ENCODE assay signal across 23 cellular contexts in the genomic region with DNA sequence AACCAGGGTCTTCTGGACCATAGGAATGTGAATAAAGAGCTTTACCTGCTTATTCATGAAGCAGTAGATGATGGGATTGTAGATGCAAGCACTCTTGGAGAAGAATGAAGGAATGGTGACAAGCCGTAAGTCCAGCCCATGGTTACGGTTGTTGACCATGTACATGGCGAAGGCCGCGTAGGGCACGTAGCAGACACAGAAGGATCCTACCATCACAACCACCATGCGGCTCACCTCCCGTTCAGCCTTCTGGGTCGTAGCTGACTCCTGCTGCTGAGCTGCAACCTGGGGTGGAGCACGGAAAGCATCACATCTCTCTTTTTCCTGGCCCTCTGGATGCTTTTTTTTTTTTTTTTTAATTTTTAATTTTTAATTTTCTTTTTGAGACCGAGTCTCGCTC. TPM values are rescaled to one million over a fixed set of nuclear protein-coding genes. Genes with fewer than 3 reads are reported as not detected.
DNase-seq lines count a peak whose midpoint lies in the region; ATAC-seq, FAIRE-seq and TF ChIP-seq lines count a peak whose summit lies in the region.
"Had no signal": no experiment of that assay in that cellular context is flagged by ENCODE, and none has a peak within 500 bp of the region (broad histone marks: within the 10 kb centered on the region; RNA-seq: fewer than 3 reads in every experiment).

No MANE protein-coding gene starts in this region.

- no peak overlapping the region for H3K27ac ChIP-seq in GM12878 (ENCODE audit: control insufficient read depth, insufficient read depth)
- H3K27ac ChIP-seq: 22Rv1, A549, C4-2B, HL-60 had no signal

- no peak for ATAC-seq in GM12878
- ATAC-seq: A549, HCT116 had no signal

- no peak for TF ChIP-seq EP300 in GM12878 (IDR thresholded peaks at IDR 0.05; ENCODE audit: borderline replicate concordance in 1 of 2, control insufficient read depth in 1 of 2, low read depth in 2 of 2, low read length in 2 of 2)

- no peaks in the 10 kb centered on the region for H3K79me2 ChIP-seq in GM12878 (ENCODE audit: control insufficient read depth, insufficient read depth, low read length)

- no peaks in the 10 kb centered on the region for H3K27me3 Mint-ChIP-seq in activated CD4-positive, alpha-beta T cell treated with anti-CD3 and anti-CD28 coated beads, Interleukin-2, amount 10 ng/mL, durations not matched to agents 24 days and 14 days
- peaks cover 3% of the 10 kb centered on the region for H3K27me3 Mint-ChIP-seq in glutamatergic neuron (ENCODE audit: unreplicated experiment)
- no peaks in the 10 kb centered on the region for H3K27me3 Mint-ChIP-seq in neural crest cell (ENCODE audit: low read depth)
- no peaks in the 10 kb centered on the region for H3K27me3 Mint-ChIP-seq in MCF 10A (ENCODE audit: insufficient read depth, unreplicated experiment)
- H3K27me3 Mint-ChIP-seq: CD4-positive, alpha-beta T cell had no signal

- H3K36me3 Mint-ChIP-seq in activated CD4-positive, alpha-beta T cell treated with anti-CD3 and anti-CD28 coated beads, Interleukin-2, amount 10 ng/mL, durations not matched to agents 24 days and 14 days (ENCODE audit: low read depth): peaks cover 46% of the 10 kb centered on the region
- peaks cover 18% of the 10 kb centered on the region for H3K36me3 Mint-ChIP-seq in glutamatergic neuron (ENCODE audit: unreplicated experiment)
- H3K36me3 Mint-ChIP-seq in neural crest cell (ENCODE audit: low read depth): peaks cover 59% of the 10 kb centered on the region
- H3K36me3 Mint-ChIP-seq in MCF 10A (ENCODE audit: insufficient read depth, unreplicated experiment): peaks cover 58% of the 10 kb centered on the region

- no peaks in the 10 kb centered on the region for H4K20me1 ChIP-seq in GM12878 (ENCODE audit: control insufficient read depth, insufficient read depth)

- H3K27me3 ChIP-seq in GM12878 (replicated peaks in 1 of 2; ENCODE audit: control insufficient read depth in 2 of 2, insufficient read depth in 2 of 2, low read length in 1 of 2): no peaks in the 10 kb centered on the region

- peaks cover 17% of the 10 kb centered on the region for H3K9me3 Mint-ChIP-seq in activated CD4-positive, alpha-beta T cell treated with anti-CD3 and anti-CD28 coated beads, Interleukin-2, amount 10 ng/mL, durations not matched to agents 24 days and 14 days
- H3K9me3 Mint-ChIP-seq in glutamatergic neuron (ENCODE audit: unreplicated experiment) (peaks cover 13% of the 10 kb centered on the region), neural crest cell (peaks cover 15% of the 10 kb centered on the region), MCF 10A (ENCODE audit: unreplicated experiment) (peaks cover 11% of the 10 kb centered on the region)

- TF ChIP-seq CTCF in GM12878 (IDR thresholded peaks at IDR 0.05 in 2 of 3, conservative IDR thresholded peaks at IDR 0.05 in 1 of 3; ENCODE audit: control insufficient read depth in 2 of 3, extremely low read depth in 1 of 3, insufficient read depth in 1 of 3, low read depth in 3 of 3, low read length in 3 of 3) (no peak), glutamatergic neuron (IDR thresholded peaks at IDR 0.05; ENCODE audit: partially characterized antibody, unreplicated experiment) (no peak), neural crest cell (conservative IDR thresholded peaks at IDR 0.05) (no peak), MCF 10A (IDR thresholded peaks at IDR 0.05; ENCODE audit: unreplicated experiment) (no peak)

- RAD21 ChIA-PET in GM12878 (lab: Charles Lee; ENCODE audit: unreplicated experiment): no interaction called here

- FAIRE-seq in GM12878 (lab: Jason Lieb, UNC): no peak
- FAIRE-seq: A549, D721Med, G401.6 had no signal

- no peak overlapping the region for H2AFZ ChIP-seq in GM12878 (ENCODE audit: control insufficient read depth, low read depth, low read length)
- H2AFZ ChIP-seq: GM23338 had no signal

- DNase-seq in activated CD4-positive, alpha-beta T cell treated with anti-CD3 and anti-CD28 coated beads, Interleukin-2, amount 10 ng/mL, durations not matched to agents 24 days and 14 days: no peak
- no peak for DNase-seq in activated CD4-positive, alpha-beta T cell treated with anti-CD3 and anti-CD28 coated beads, Interleukin-2, amount 50 U/mL, for 1 hour
- no peak for DNase-seq in GM12878 (ENCODE audit: low read depth, low spot score)
- DNase-seq in glutamatergic neuron: no peak
- no peak for DNase-seq in neural crest cell (ENCODE audit: low read depth, low spot score)
- no peak for DNase-seq in MCF 10A (ENCODE audit: unreplicated experiment)
- DNase-seq in NCI-H524 treated with DMSO at 0.1 percent for 48 hours (lab: John Stamatoyannopoulos, UW): no peak
- DNase-seq: AML-193; Caco-2; CD4-positive, alpha-beta T cell; H7; HFFc6; IMR-90 had no signal

- BruUV-seq in GM12878 (replicated peaks; lab: Mats Ljungman, UMichigan) (no TSS peak), MCF 10A (replicated peaks; lab: Mats Ljungman, UMichigan) (no TSS peak)

- no peak overlapping the region for H3K4me2 ChIP-seq in GM12878 (ENCODE audit: control insufficient read depth, insufficient read depth)
- H3K4me2 ChIP-seq: A549, GM23338 had no signal

- no peak overlapping the region for H3K4me3 ChIP-seq in GM12878
- H3K4me3 ChIP-seq: A549, GM23338 had no signal

- SMC1A ChIA-PET in GM12878 (lab: Charles Lee; ENCODE audit: uncharacterized antibody, unreplicated experiment): interaction anchor here (0.6 to 0.9 kb wide), 2 partner anchors 16 to 219 kb away, joined by 3 to 4 read pairs; no protein-coding TSS in a partner anchor

- TF ChIP-seq POLR2A in GM12878 (IDR thresholded peaks at IDR 0.05; ENCODE audit: low read depth, low read length): peak; percentile 57

- no peaks in the 10 kb centered on the region; the same call in 2 of the 3 replicates for H3K9me3 ChIP-seq in GM12878 (replicated peaks; ENCODE audit: control insufficient read depth, insufficient read depth, low read length)

- in situ Hi-C loops in GM12878 (cut with MboI): no loop called here

- peaks cover 9% of the 10 kb centered on the region for H3K4me1 Mint-ChIP-seq in activated CD4-positive, alpha-beta T cell treated with anti-CD3 and anti-CD28 coated beads, Interleukin-2, amount 10 ng/mL, durations not matched to agents 24 days and 14 days
- H3K4me1 Mint-ChIP-seq in glutamatergic neuron (ENCODE audit: low read depth, unreplicated experiment): no peaks in the 10 kb centered on the region
- no peaks in the 10 kb centered on the region for H3K4me1 Mint-ChIP-seq in neural crest cell
- no peaks in the 10 kb centered on the region for H3K4me1 Mint-ChIP-seq in MCF 10A (ENCODE audit: insufficient read depth, unreplicated experiment)
- H3K4me1 Mint-ChIP-seq: GM23338 had no signal

- H3K4me1 ChIP-seq in GM12878 (ENCODE audit: control insufficient read depth, insufficient read depth, low read length): no peaks in the 10 kb centered on the region
- H3K4me1 ChIP-seq: A549, Caco-2 had no signal

- H3K4me3 Mint-ChIP-seq in activated CD4-positive, alpha-beta T cell treated with anti-CD3 and anti-CD28 coated beads, Interleukin-2, amount 10 ng/mL, durations not matched to agents 24 days and 14 days: no peak overlapping the region
- H3K4me3 Mint-ChIP-seq in glutamatergic neuron (ENCODE audit: unreplicated experiment) (no peak overlapping the region), neural crest cell (no peak overlapping the region), MCF 10A (ENCODE audit: unreplicated experiment) (no peak overlapping the region)
- H3K4me3 Mint-ChIP-seq: CD4-positive, alpha-beta T cell; GM23338; HFFc6 had no signal

- no peak for TF ChIP-seq RAD21 in GM12878 (IDR thresholded peaks at IDR 0.05; ENCODE audit: insufficient read depth, low read depth, low read length)

- intact Hi-C loops in activated CD4-positive, alpha-beta T cell treated with anti-CD3 and anti-CD28 coated beads, Interleukin-2, amount 10 ng/mL, durations not matched to agents 24 days and 14 days (cut with micrococcal nuclease): no loop called here
- intact Hi-C loops in GM12878 (cut with micrococcal nuclease; ENCODE audit: unreplicated experiment): no loop called here
- intact Hi-C loops in MCF 10A (cut with micrococcal nuclease): no loop called here

- WGBS in GM12878 (ENCODE audit: insufficient coverage, insufficient replicate concordance, low lambda C conversion rate, missing lambda C conversion rate): over 99% methylated on average over 12 of the region's 12 CpGs

- CTCF ChIA-PET in GM12878 (lab: Yijun Ruan, JAX): interaction anchor here (1.6 kb wide), 1 partner anchor 33 kb away, joined by 3 read pairs; no protein-coding TSS in a partner anchor
- CTCF ChIA-PET in MCF 10A (lab: Yijun Ruan, JAX): interaction anchor here (0.7 kb wide), 1 partner anchor 39 kb away, joined by 4 read pairs; no protein-coding TSS in a partner anchor

- peak overlapping the region; percentile 60 for H3K27ac Mint-ChIP-seq in activated CD4-positive, alpha-beta T cell treated with anti-CD3 and anti-CD28 coated beads, Interleukin-2, amount 10 ng/mL, durations not matched to agents 24 days and 14 days
- H3K27ac Mint-ChIP-seq in glutamatergic neuron (ENCODE audit: unreplicated experiment) (peak overlapping the region; percentile 23), neural crest cell (ENCODE audit: unreplicated experiment) (peak overlapping the region; percentile 54), MCF 10A (ENCODE audit: low read depth, unreplicated experiment) (no peak overlapping the region)
- H3K27ac Mint-ChIP-seq: CD4-positive, alpha-beta T cell; GM23338; HFFc6 had no signal

- no peak overlapping the region for H3K9ac ChIP-seq in GM12878 (ENCODE audit: control insufficient read depth, insufficient read depth, low read length)

- POLR2A ChIA-PET in GM12878 (lab: Charles Lee) (no interaction called here), MCF 10A (lab: Yijun Ruan, JAX) (interaction anchor here (1.5 kb wide), 1 partner anchor 89 kb away, joined by 4 read pairs; the partner anchor contains the start of gene ATP6V1F)

- peaks cover 4 to 13% of the 10 kb centered on the region in 2 experiments for H3K36me3 ChIP-seq in GM12878 (ENCODE audit: control insufficient read depth in 2 of 2, insufficient read depth in 2 of 2, low read length in 1 of 2)

RNA-seq across cellular contexts. Expression of gene OPN1SW, which starts 2.0 kb away (rescaled TPM):
- total RNA-seq in activated CD4-positive, alpha-beta T cell treated with anti-CD3 and anti-CD28 coated beads, Interleukin-2, amount 10 ng/mL, durations not matched to agents 24 days and 14 days: not detected in 2 replicates
- total RNA-seq in GM12878 (2013; cell fraction: nucleolus; rRNA removed): not detected in 2 replicates
- not detected in 2 replicates for total RNA-seq in GM12878 (2014; rRNA removed)
- not detected in 2 replicates for total RNA-seq in GM12878 (2014; rRNA removed; fragmentation: Illumina TruSeq; extraction: Trizol)
- not detected in 2 replicates for total RNA-seq in GM12878 (2021)
- not detected for polyA plus RNA-seq in GM12878 (2011; ENCODE audit: low read depth)
- not detected in 2 replicates for polyA plus RNA-seq in GM12878 (2011; rRNA removed)
- polyA plus RNA-seq in GM12878 (2011; cell fraction: cytosol; rRNA removed): not detected in 2 replicates
- not detected in 2 replicates for polyA plus RNA-seq in GM12878 (2011; cell fraction: nucleus; rRNA removed)
- not detected in 2 replicates for polyA plus RNA-seq in GM12878 (2012)
- polyA plus RNA-seq in GM12878 (2014; fragmentation: Illumina TruSeq; extraction: Trizol): not detected in 2 replicates
- under 1 TPM; 0.13 to 0.26 TPM for polyA plus RNA-seq in GM12878 (2014; fragmentation: Nextera tagmentation; extraction: Ambion mirVana)
- polyA plus RNA-seq in GM12878 (2014; rRNA removed): not detected in 2 replicates
- polyA plus RNA-seq in GM12878 (2016; fragmentation: Nextera tagmentation; extraction: Ambion mirVana): under 1 TPM; 0.11 to 0.35 TPM
- not detected in 2 replicates for polyA minus RNA-seq in GM12878 (2011; rRNA and poly(A)+ RNA removed)
- not detected in 2 replicates for polyA minus RNA-seq in GM12878 (2011; cell fraction: cytosol; rRNA and poly(A)+ RNA removed)
- polyA minus RNA-seq in GM12878 (2011; cell fraction: nucleus; rRNA and poly(A)+ RNA removed): not detected in 2 replicates
- total RNA-seq in glutamatergic neuron (ENCODE audit: unreplicated experiment): not detected
- total RNA-seq in neural crest cell: not detected in 2 replicates
- total RNA-seq in MCF 10A (2022): not detected in 2 replicates
- total RNA-seq: Caco-2; CD4-positive, alpha-beta T cell; GM23338; H7; HFFc6; HT1080; IMR-90 had no signal
- polyA plus RNA-seq: A549, BJ, IMR-90 had no signal

RNA-seq across cellular contexts. Expression of gene CCDC136, which starts 18.2 kb away (rescaled TPM):
- 9.2 and 10.6 TPM in 2 replicates for total RNA-seq in activated CD4-positive, alpha-beta T cell treated with anti-CD3 and anti-CD28 coated beads, Interleukin-2, amount 10 ng/mL, durations not matched to agents 24 days and 14 days
- 20.7 and 21.1 TPM in 2 replicates for total RNA-seq in GM12878 (2013; cell fraction: nucleolus; rRNA removed)
- total RNA-seq in GM12878 (2014; rRNA removed) (0.71 and 1.6 TPM in 2 replicates), GM12878 (2014; rRNA removed; fragmentation: Illumina TruSeq; extraction: Trizol) (1.7 and 2.3 TPM in 2 replicates), GM12878 (2021) (1.8 and 2.8 TPM in 2 replicates), glutamatergic neuron (ENCODE audit: unreplicated experiment) (202 TPM), neural crest cell (70.6 and 72.2 TPM in 2 replicates), MCF 10A (2022) (3.5 and 6.5 TPM in 2 replicates)
- 1.1 TPM for polyA plus RNA-seq in GM12878 (2011; ENCODE audit: low read depth)
- polyA plus RNA-seq in GM12878 (2011; rRNA removed) (3.6 and 4.8 TPM in 2 replicates), GM12878 (2014; fragmentation: Illumina TruSeq; extraction: Trizol) (1.3 and 1.6 TPM in 2 replicates), GM12878 (2014; fragmentation: Nextera tagmentation; extraction: Ambion mirVana) (under 1 TPM; 0.32 to 0.33 TPM), GM12878 (2014; rRNA removed) (2.1 and 3.0 TPM in 2 replicates), GM12878 (2016; fragmentation: Nextera tagmentation; extraction: Ambion mirVana) (1 to 10 TPM in 1 of 2 experiments, under 1 TPM in 1; 0.87 to 1.2 TPM)
- 1.3 and 3.1 TPM in 2 replicates for polyA plus RNA-seq in GM12878 (2011; cell fraction: cytosol; rRNA removed)
- polyA plus RNA-seq in GM12878 (2011; cell fraction: nucleus; rRNA removed): 16.7 and 18.0 TPM in 2 replicates
- polyA plus RNA-seq in GM12878 (2012): 1.3 and 1.9 TPM in 2 replicates
- 2.7 and 4.2 TPM in 2 replicates for polyA minus RNA-seq in GM12878 (2011; rRNA and poly(A)+ RNA removed)
- polyA minus RNA-seq in GM12878 (2011; cell fraction: cytosol; rRNA and poly(A)+ RNA removed): 0.83 and 2.4 TPM in 2 replicates
- 3.5 and 8.1 TPM in 2 replicates for polyA minus RNA-seq in GM12878 (2011; cell fraction: nucleus; rRNA and poly(A)+ RNA removed)

RNA-seq across cellular contexts. Expression of gene CALU, which starts 34.4 kb away (rescaled TPM):
- total RNA-seq in activated CD4-positive, alpha-beta T cell treated with anti-CD3 and anti-CD28 coated beads, Interleukin-2, amount 10 ng/mL, durations not matched to agents 24 days and 14 days: 56.2 and 57.2 TPM in 2 replicates
- total RNA-seq in GM12878 (2013; cell fraction: nucleolus; rRNA removed): 55.0 and 55.9 TPM in 2 replicates
- total RNA-seq in GM12878 (2014; rRNA removed) (31.8 and 36.0 TPM in 2 replicates), GM12878 (2014; rRNA removed; fragmentation: Illumina TruSeq; extraction: Trizol) (50.0 and 53.9 TPM in 2 replicates), GM12878 (2021) (28.1 and 33.0 TPM in 2 replicates), glutamatergic neuron (ENCODE audit: unreplicated experiment) (63.6 TPM), neural crest cell (139 and 145 TPM in 2 replicates), MCF 10A (2022) (147 and 184 TPM in 2 replicates)
- polyA plus RNA-seq in GM12878 (2011; ENCODE audit: low read depth): 23.4 TPM
- polyA plus RNA-seq in GM12878 (2011; rRNA removed) (39.9 and 49.4 TPM in 2 replicates), GM12878 (2014; fragmentation: Illumina TruSeq; extraction: Trizol) (48.5 and 61.8 TPM in 2 replicates), GM12878 (2014; fragmentation: Nextera tagmentation; extraction: Ambion mirVana) (10 to 100 TPM; 33.6 to 44.3 TPM), GM12878 (2014; rRNA removed) (23.8 and 31.2 TPM in 2 replicates), GM12878 (2016; fragmentation: Nextera tagmentation; extraction: Ambion mirVana) (10 to 100 TPM; 66.3 to 75.6 TPM)
- polyA plus RNA-seq in GM12878 (2011; cell fraction: cytosol; rRNA removed): 15.5 and 17.9 TPM in 2 replicates
- 16.9 and 20.0 TPM in 2 replicates for polyA plus RNA-seq in GM12878 (2011; cell fraction: nucleus; rRNA removed)
- 28.5 and 32.5 TPM in 2 replicates for polyA plus RNA-seq in GM12878 (2012)
- polyA minus RNA-seq in GM12878 (2011; rRNA and poly(A)+ RNA removed): 22.0 and 27.6 TPM in 2 replicates
- polyA minus RNA-seq in GM12878 (2011; cell fraction: cytosol; rRNA and poly(A)+ RNA removed): 14.4 and 17.8 TPM in 2 replicates
- 6.3 and 8.8 TPM in 2 replicates for polyA minus RNA-seq in GM12878 (2011; cell fraction: nucleus; rRNA and poly(A)+ RNA removed)

RNA-seq across cellular contexts. Expression of gene FLNC, which starts 56.6 kb away (rescaled TPM):
- 0.02 and 0.09 TPM in 2 replicates for total RNA-seq in activated CD4-positive, alpha-beta T cell treated with anti-CD3 and anti-CD28 coated beads, Interleukin-2, amount 10 ng/mL, durations not matched to agents 24 days and 14 days
- 0.04 TPM in 1 of 2 replicates, not detected in the other for total RNA-seq in GM12878 (2013; cell fraction: nucleolus; rRNA removed)
- total RNA-seq in GM12878 (2014; rRNA removed) (0.05 and 0.11 TPM in 2 replicates), GM12878 (2014; rRNA removed; fragmentation: Illumina TruSeq; extraction: Trizol) (0.09 TPM in 1 of 2 replicates, not detected in the other), GM12878 (2021) (0.21 and 0.32 TPM in 2 replicates), glutamatergic neuron (ENCODE audit: unreplicated experiment) (241 TPM), neural crest cell (5.3 and 5.6 TPM in 2 replicates), MCF 10A (2022) (0.28 and 0.44 TPM in 2 replicates)
- 0.07 TPM for polyA plus RNA-seq in GM12878 (2011; ENCODE audit: low read depth)
- polyA plus RNA-seq in GM12878 (2011; rRNA removed) (not detected in 2 replicates), GM12878 (2014; fragmentation: Illumina TruSeq; extraction: Trizol) (0.01 TPM in 1 of 2 replicates, not detected in the other), GM12878 (2014; fragmentation: Nextera tagmentation; extraction: Ambion mirVana) (under 1 TPM in 1 of 2 experiments, not detected in 1; 0.02 TPM), GM12878 (2014; rRNA removed) (0.01 and 0.06 TPM in 2 replicates), GM12878 (2016; fragmentation: Nextera tagmentation; extraction: Ambion mirVana) (under 1 TPM; 0.03 to 0.08 TPM)
- polyA plus RNA-seq in GM12878 (2011; cell fraction: cytosol; rRNA removed): not detected in 2 replicates
- polyA plus RNA-seq in GM12878 (2011; cell fraction: nucleus; rRNA removed): 0.03 TPM in 1 of 2 replicates, not detected in the other
- 0.12 and 0.17 TPM in 2 replicates for polyA plus RNA-seq in GM12878 (2012)
- 0.05 and 0.07 TPM in 2 replicates for polyA minus RNA-seq in GM12878 (2011; rRNA and poly(A)+ RNA removed)
- 0.13 TPM in 1 of 2 replicates, not detected in the other for polyA minus RNA-seq in GM12878 (2011; cell fraction: cytosol; rRNA and poly(A)+ RNA removed)
- 0.19 TPM in 1 of 2 replicates, not detected in the other for polyA minus RNA-seq in GM12878 (2011; cell fraction: nucleus; rRNA and poly(A)+ RNA removed)
